19 cellular contexts compared by ENCODE assay signal in the genomic region with DNA sequence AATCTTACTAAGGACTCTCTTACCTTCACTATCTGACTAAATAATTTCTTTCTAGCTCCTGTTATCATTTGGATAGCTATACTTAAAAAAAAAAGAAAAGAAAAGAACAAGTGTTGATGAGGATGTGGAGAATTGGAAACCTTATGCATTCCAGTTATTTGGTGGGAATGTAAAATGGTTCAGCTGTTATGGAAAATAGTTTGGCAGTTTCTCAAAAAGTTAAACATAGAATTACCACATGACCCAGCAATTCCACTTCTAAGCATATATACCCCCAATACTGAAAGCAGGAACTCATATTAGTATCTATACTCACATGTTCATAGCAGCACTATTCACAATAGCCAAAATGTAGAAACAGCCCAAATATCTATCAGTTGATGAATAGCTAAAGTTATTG.
DNase-seq lines count a peak whose midpoint lies in the region; TF ChIP-seq lines count a peak whose summit lies in the region.
"Had no signal": no experiment of that assay in that cellular context is flagged by ENCODE, and none has a peak within 500 bp of the region (broad histone marks: within the 10 kb centered on the region; RNA-seq: fewer than 3 reads in every experiment).

No MANE protein-coding gene starts in this region.

- H3K36me3 Mint-ChIP-seq in nephron (ENCODE audit: low read depth), result no peaks in the 10 kb centered on the region
- H3K36me3 Mint-ChIP-seq: CD14-positive monocyte; CD4-positive, alpha-beta memory T cell; IgD-negative memory B cell had no signal

- H3K4ac ChIP-seq in mesendoderm (ENCODE audit: low read depth, low read length), result peak overlapping the region; percentile 43

- H2BK120ac ChIP-seq in mesendoderm (ENCODE audit: low read depth, low read length), result no peak overlapping the region

- H3K4me3 ChIP-seq in HUES6 (ENCODE audit: low read depth, low read length) (no peak overlapping the region), SJCRH30 (no peak overlapping the region), mesendoderm (ENCODE audit: low read length) (no peak overlapping the region)
- H3K4me3 ChIP-seq: BLaER1, GM12878, GM23248 had no signal

- no peak overlapping the region for H4K8ac ChIP-seq in mesendoderm (ENCODE audit: low read depth, low read length)

- H3K9me3 ChIP-seq in HUES6 (ENCODE audit: control insufficient read depth, insufficient read depth, low read depth, low read length) (no peaks in the 10 kb centered on the region), SJCRH30 (replicated peaks) (no peaks in the 10 kb centered on the region)
- H3K9me3 ChIP-seq: BLaER1 had no signal

- H3K23ac ChIP-seq in mesendoderm (ENCODE audit: low read length), result no peak overlapping the region

- H3K4me1 Mint-ChIP-seq in nephron, result peaks cover 50% of the 10 kb centered on the region
- H3K4me1 Mint-ChIP-seq: IgD-negative memory B cell had no signal

- H3K9ac ChIP-seq in HUES6 (ENCODE audit: low read length) (no peak overlapping the region), mesendoderm (ENCODE audit: low read length) (no peak overlapping the region)
- H3K9ac ChIP-seq: BLaER1, GM23248 had no signal

- H3K9me3 Mint-ChIP-seq in nephron, result no peaks in the 10 kb centered on the region
- H3K9me3 Mint-ChIP-seq: CD14-positive monocyte had no signal

- no peaks in the 10 kb centered on the region for H3K79me2 ChIP-seq in mesendoderm (ENCODE audit: control insufficient read depth, insufficient read depth, low read length)

- TF ChIP-seq CTCF in nephron (IDR thresholded peaks at IDR 0.05; ENCODE audit: unreplicated experiment in 3 of 3), result no peak

- peaks cover 75% of the 10 kb centered on the region for H3K4me1 ChIP-seq in HUES6 (ENCODE audit: control insufficient read depth, insufficient read depth, low read length)
- H3K4me1 ChIP-seq in SJCRH30, result peaks cover 28% of the 10 kb centered on the region
- peaks cover 21% of the 10 kb centered on the region for H3K4me1 ChIP-seq in mesendoderm (ENCODE audit: control insufficient read depth, low read depth, low read length)

- H3K4me3 Mint-ChIP-seq in nephron, result peak overlapping the region in 1 of 3 experiments; percentile 47
- H3K4me3 Mint-ChIP-seq: CD14-positive monocyte; CD4-positive, alpha-beta memory T cell had no signal

- no peaks in the 10 kb centered on the region for H3K36me3 ChIP-seq in HUES6 (ENCODE audit: control insufficient read depth, insufficient read depth, low read length)
- H3K36me3 ChIP-seq in SJCRH30, result no peaks in the 10 kb centered on the region
- H3K36me3 ChIP-seq in mesendoderm (ENCODE audit: control insufficient read depth, insufficient read depth, low read length), result no peaks in the 10 kb centered on the region
- H3K36me3 ChIP-seq: BLaER1 had no signal

- peak overlapping the region; percentile 75 for H2BK15ac ChIP-seq in mesendoderm (replicated peaks; ENCODE audit: low read depth)

- H4K5ac ChIP-seq in mesendoderm (ENCODE audit: low read length), result no peak overlapping the region

- no peaks in the 10 kb centered on the region for H3K27me3 Mint-ChIP-seq in nephron (ENCODE audit: low read depth)

- no peaks in the 10 kb centered on the region for H3K79me1 ChIP-seq in mesendoderm (ENCODE audit: low read length)

- no peak overlapping the region for H3K4me2 ChIP-seq in mesendoderm (ENCODE audit: low read length)
- H3K4me2 ChIP-seq: BLaER1 had no signal

- no peak overlapping the region for H3K56ac ChIP-seq in mesendoderm (ENCODE audit: low read length)

- peak overlapping the region in 2 of 3 experiments; percentile 53 to 75 for H3K27ac Mint-ChIP-seq in nephron
- H3K27ac Mint-ChIP-seq: IgD-negative memory B cell had no signal

- DNase-seq in SJCRH30 (no peak), mesendoderm (no peak), HT-29 (ENCODE audit: low spot score) (no peak), NCI-H2196 (lab: John Stamatoyannopoulos, UW; ENCODE audit: unreplicated experiment) (no peak), DMS79 treated with DMSO at 0.1 percent for 48 hours (lab: John Stamatoyannopoulos, UW) (no peak), NK-92 (lab: John Stamatoyannopoulos, UW; ENCODE audit: unreplicated experiment) (no peak)
- DNase-seq: 8988T; CD4-positive, alpha-beta memory T cell; DMS153; DMS79; GF-D8; GM23248; HCEC 1CT had no signal

- H3K27ac ChIP-seq in HUES6 (ENCODE audit: low read depth, low read length) (peak overlapping the region; percentile 66; the same call in 1 of the 2 replicates), SJCRH30 (peak overlapping the region; percentile 45; the same call in 1 of the 2 replicates), mesendoderm (ENCODE audit: low read depth, low read length) (no peak overlapping the region)
- H3K27ac ChIP-seq: BLaER1, GM23248 had no signal

- H2BK5ac ChIP-seq in mesendoderm (ENCODE audit: low read length), result no peak overlapping the region

- no peak overlapping the region for H3K18ac ChIP-seq in mesendoderm (ENCODE audit: low read length)

- H3K27me3 ChIP-seq in HUES6 (ENCODE audit: control insufficient read depth, insufficient read depth, low read length) (no peaks in the 10 kb centered on the region), SJCRH30 (no peaks in the 10 kb centered on the region), mesendoderm (ENCODE audit: insufficient read depth, low read length, poor library complexity) (no peaks in the 10 kb centered on the region)
- H3K27me3 ChIP-seq: BLaER1 had no signal

- no peak overlapping the region for H2AK5ac ChIP-seq in mesendoderm (ENCODE audit: low read length)
